24 cellular contexts compared by ENCODE assay signal in genomic region chr4:156915216-156915615, GRCh38.
"Had no signal": no experiment of that assay in that cellular context is flagged by ENCODE, and none has a peak within 500 bp of the region (broad histone marks: within the 10 kb centered on the region; RNA-seq: fewer than 3 reads in every experiment).

No MANE protein-coding gene starts in this region.

- DNase-seq: hippocampal formation; kidney; left colon; left lung; lower lobe of right lung; mammary epithelial cell; mesendoderm; naive B cell; natural killer cell; nephron progenitor cell; occipital lobe; right lobe of liver; stimulated activated CD4-positive, alpha-beta T cell treated with anti-CD3 and anti-CD28 coated beads, Interleukin-12 subunit alpha, Interleukin-12 subunit beta, amount 100 ng/mL, for 4 hours; stimulated activated CD4-positive, alpha-beta T cell treated with anti-CD3 and anti-CD28 coated beads, Interleukin-15, amount 100 ng/mL, for 24 hours; stimulated activated CD4-positive, alpha-beta T cell treated with anti-CD3 and anti-CD28 coated beads, Interleukin-2, amount 100 ng/mL, for 24 hours; stimulated activated CD4-positive, alpha-beta T cell treated with anti-CD3 and anti-CD28 coated beads, Interleukin-4, amount 100 ng/mL, for 1 hour; stimulated activated naive B cell treated with anti-CD40 and anti-IgM and Interleukin-4, amounts not matched to agents 10 μg/mL and 1 μg/mL and 100 μg/mL, for 72 hours; stimulated activated naive CD8-positive, alpha-beta T cell treated with anti-CD3 and anti-CD28 coated beads, Interleukin-15, Interleukin-2, amounts not matched to agents 100 U/mL and 50 U/mL, for 24 hours; tibial artery; trophoblast cell; upper lobe of right lung had no signal

- H3K4me3 Mint-ChIP-seq: mesothelial cell of epicardium; naive B cell; natural killer cell; nephron progenitor cell; neural progenitor cell; stimulated activated naive B cell treated with anti-CD40 and anti-IgM and Interleukin-4, amounts not matched to agents 10 μg/mL and 1 μg/mL and 100 μg/mL, for 72 hours had no signal

- H3K27me3 Mint-ChIP-seq: naive B cell; progenitor cell of endocrine pancreas; stimulated activated naive B cell treated with anti-CD40 and anti-IgM and Interleukin-4, amounts not matched to agents 10 μg/mL and 1 μg/mL and 100 μg/mL, for 72 hours had no signal

- H3K27ac Mint-ChIP-seq: mesothelial cell of epicardium; naive B cell; natural killer cell; nephron progenitor cell; neural progenitor cell; progenitor cell of endocrine pancreas; stimulated activated naive B cell treated with anti-CD40 and anti-IgM and Interleukin-4, amounts not matched to agents 10 μg/mL and 1 μg/mL and 100 μg/mL, for 72 hours had no signal

- H3K4me1 Mint-ChIP-seq: naive B cell; natural killer cell; neural progenitor cell; stimulated activated naive B cell treated with anti-CD40 and anti-IgM and Interleukin-4, amounts not matched to agents 10 μg/mL and 1 μg/mL and 100 μg/mL, for 72 hours had no signal

- H3K36me3 Mint-ChIP-seq: naive B cell; natural killer cell; stimulated activated naive B cell treated with anti-CD40 and anti-IgM and Interleukin-4, amounts not matched to agents 10 μg/mL and 1 μg/mL and 100 μg/mL, for 72 hours had no signal

- ATAC-seq: left colon; left lung; lower lobe of right lung; natural killer cell; right lobe of liver; stimulated activated naive B cell treated with anti-CD40 and anti-IgM and Interleukin-4, amounts not matched to agents 10 μg/mL and 1 μg/mL and 100 μg/mL, for 72 hours; stimulated activated naive CD8-positive, alpha-beta T cell treated with anti-CD3 and anti-CD28 coated beads, Interleukin-15, Interleukin-2, amounts not matched to agents 100 U/mL and 50 U/mL, for 24 hours; upper lobe of right lung had no signal
